ENCODE assay signal across 1 cellular context in genomic region chr22:21009638-21010425, GRCh38.
TF ChIP-seq lines count a peak whose summit lies in the region.

No MANE protein-coding gene starts in this region.

TF ChIP-seq in HepG2, 621 proteins besides CTCF, POLR2A, EP300 and RAD21 (continued from another document and continues in another):
- no peak for TF ChIP-seq ZNF646 (CRISPR knock-in tag; IDR thresholded peaks at IDR 0.05)
- TF ChIP-seq ATF7-NPFF (CRISPR knock-in tag; IDR thresholded peaks at IDR 0.05; ENCODE audit: low read depth), result peak; percentile 65
- TF ChIP-seq IRX3 (CRISPR knock-in tag; IDR thresholded peaks at IDR 0.05; ENCODE audit: borderline replicate concordance, low read depth), result no peak
- no peak for TF ChIP-seq TBX3 (IDR thresholded peaks at IDR 0.05; ENCODE audit: borderline replicate concordance)
- no peak for TF ChIP-seq ZNF17 (CRISPR knock-in tag; IDR thresholded peaks at IDR 0.05)
- TF ChIP-seq NR2F1 (CRISPR knock-in tag; IDR thresholded peaks at IDR 0.05), result no peak
- TF ChIP-seq ESRRA (CRISPR knock-in tag; IDR thresholded peaks at IDR 0.05; ENCODE audit: low read depth), result no peak
- TF ChIP-seq ETV5 (CRISPR knock-in tag; IDR thresholded peaks at IDR 0.05; ENCODE audit: borderline replicate concordance), result peak; percentile 50; the same call in 1 of the 2 replicates
- TF ChIP-seq SNAPC4 (CRISPR knock-in tag; IDR thresholded peaks at IDR 0.05), result no peak
- peak; percentile 82 for TF ChIP-seq ELF3 (CRISPR knock-in tag; IDR thresholded peaks at IDR 0.05)
- no peak for TF ChIP-seq KAT7 (CRISPR knock-in tag; IDR thresholded peaks at IDR 0.05; ENCODE audit: borderline replicate concordance)
- no peak for TF ChIP-seq NCOR1 (IDR thresholded peaks at IDR 0.05; ENCODE audit: borderline replicate concordance, low read length)
- TF ChIP-seq ZC3H13 (CRISPR knock-in tag; IDR thresholded peaks at IDR 0.05), result no peak
- TF ChIP-seq ZNF737 (CRISPR knock-in tag; IDR thresholded peaks at IDR 0.05; ENCODE audit: borderline replicate concordance), result no peak
- no peak for TF ChIP-seq ZNF550 (CRISPR knock-in tag; IDR thresholded peaks at IDR 0.05; ENCODE audit: borderline replicate concordance)
- no peak for TF ChIP-seq NR0B2 (CRISPR knock-in tag; IDR thresholded peaks at IDR 0.05)
- TF ChIP-seq ISX (CRISPR knock-in tag; conservative IDR thresholded peaks at IDR 0.05), result peak; percentile 71; the same call in 1 of the 2 replicates
- TF ChIP-seq KLF11 (CRISPR knock-in tag; IDR thresholded peaks at IDR 0.05), result peak; percentile 97
- TF ChIP-seq KLF9 (CRISPR knock-in tag; IDR thresholded peaks at IDR 0.05; ENCODE audit: low read depth), result peak; percentile 82; the same call in 1 of the 2 replicates
- TF ChIP-seq STAT5B (CRISPR knock-in tag; IDR thresholded peaks at IDR 0.05), result peak; percentile 80; the same call in 1 of the 2 replicates
- TF ChIP-seq FOSL1 (CRISPR knock-in tag; IDR thresholded peaks at IDR 0.05; ENCODE audit: borderline replicate concordance), result no peak
- no peak for TF ChIP-seq GLI4 (CRISPR knock-in tag; IDR thresholded peaks at IDR 0.05; ENCODE audit: borderline replicate concordance)
- no peak for TF ChIP-seq ZBTB37 (CRISPR knock-in tag; IDR thresholded peaks at IDR 0.05)
- TF ChIP-seq NFE2 (CRISPR knock-in tag; IDR thresholded peaks at IDR 0.05), result no peak
- peak; percentile 88; the same call in 1 of the 2 replicates for TF ChIP-seq ZBTB26 (CRISPR knock-in tag; IDR thresholded peaks at IDR 0.05; ENCODE audit: borderline replicate concordance)
- TF ChIP-seq ZNF562 (CRISPR knock-in tag; IDR thresholded peaks at IDR 0.05; ENCODE audit: borderline replicate concordance), result no peak
- no peak for TF ChIP-seq ZNF383 (CRISPR knock-in tag; IDR thresholded peaks at IDR 0.05; ENCODE audit: borderline replicate concordance)
- TF ChIP-seq GATAD1 (CRISPR knock-in tag; IDR thresholded peaks at IDR 0.05), result 0 out of 2 replicates have a peak, but pooled peaks have one; percentile 65
- TF ChIP-seq MLLT10 (CRISPR knock-in tag; IDR thresholded peaks at IDR 0.05), result no peak
- peak; percentile 37; the same call in 1 of the 2 replicates for TF ChIP-seq ZNF543 (CRISPR knock-in tag; IDR thresholded peaks at IDR 0.05)
- TF ChIP-seq SSRP1 (CRISPR knock-in tag; IDR thresholded peaks at IDR 0.05), result no peak
- TF ChIP-seq ZSCAN25 (CRISPR knock-in tag; IDR thresholded peaks at IDR 0.05), result no peak
- no peak for TF ChIP-seq GABPA (IDR thresholded peaks at IDR 0.05; ENCODE audit: low read depth, low read length)
- TF ChIP-seq GABPA (CRISPR knock-in tag; IDR thresholded peaks at IDR 0.05; ENCODE audit: low read depth), result no peak
- no peak for TF ChIP-seq ZNF891 (CRISPR knock-in tag; IDR thresholded peaks at IDR 0.05)
- no peak for TF ChIP-seq KDM1A (CRISPR knock-in tag; IDR thresholded peaks at IDR 0.05)
- TF ChIP-seq MEF2D (CRISPR knock-in tag; IDR thresholded peaks at IDR 0.05), result peak; percentile 54; the same call in 1 of the 2 replicates
- no peak for TF ChIP-seq YEATS4 (CRISPR knock-in tag; IDR thresholded peaks at IDR 0.05; ENCODE audit: borderline replicate concordance)
- no peak for TF ChIP-seq PHF21A (CRISPR knock-in tag; IDR thresholded peaks at IDR 0.05)
- TF ChIP-seq HOXA5 (CRISPR knock-in tag; IDR thresholded peaks at IDR 0.05), result peak; percentile 84
- TF ChIP-seq ZNF720 (CRISPR knock-in tag; IDR thresholded peaks at IDR 0.05), result no peak
- no peak for TF ChIP-seq ZNF224 (CRISPR knock-in tag; IDR thresholded peaks at IDR 0.05)
- TF ChIP-seq RFX5 (IDR thresholded peaks at IDR 0.05; ENCODE audit: low read depth, low read length), result no peak
- no peak for TF ChIP-seq MLXIP (CRISPR knock-in tag; IDR thresholded peaks at IDR 0.05; ENCODE audit: borderline replicate concordance)
- TF ChIP-seq HOXD1 (CRISPR knock-in tag; IDR thresholded peaks at IDR 0.05), result no peak
- TF ChIP-seq FOXP4 (CRISPR knock-in tag; IDR thresholded peaks at IDR 0.05), result no peak
